1 cellular context compared by ENCODE assay signal in the genomic region with DNA sequence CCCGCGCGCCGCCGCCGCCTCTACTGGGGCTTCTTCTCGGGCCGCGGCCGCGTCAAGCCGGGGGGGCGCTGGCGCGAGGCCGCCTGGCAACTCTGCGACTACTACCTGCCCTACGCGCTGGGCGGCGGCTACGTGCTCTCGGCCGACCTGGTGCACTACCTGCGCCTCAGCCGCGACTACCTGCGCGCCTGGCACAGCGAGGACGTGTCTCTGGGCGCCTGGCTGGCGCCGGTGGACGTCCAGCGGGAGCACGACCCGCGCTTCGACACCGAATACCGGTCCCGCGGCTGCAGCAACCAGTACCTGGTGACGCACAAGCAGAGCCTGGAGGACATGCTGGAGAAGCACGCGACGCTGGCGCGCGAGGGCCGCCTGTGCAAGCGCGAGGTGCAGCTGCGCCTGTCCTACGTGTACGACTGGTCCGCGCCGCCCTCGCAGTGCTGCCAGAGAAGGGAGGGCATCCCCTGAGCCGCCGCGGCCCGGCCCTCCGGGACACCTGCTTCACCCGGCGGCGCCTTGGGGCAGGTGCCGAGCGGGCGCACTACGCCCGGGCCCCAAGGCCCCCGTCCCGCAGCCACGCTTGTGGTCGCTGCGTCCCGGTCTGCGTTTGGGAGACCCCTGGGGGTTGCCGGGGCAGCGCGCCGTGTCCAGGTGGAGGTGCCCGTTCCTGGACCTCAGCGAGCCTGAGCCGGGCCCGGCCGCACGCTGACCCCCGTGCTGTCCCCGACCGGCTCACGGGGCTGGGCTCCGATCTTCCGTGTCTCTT.
TF ChIP-seq lines count a peak whose summit lies in the region.

No MANE protein-coding gene starts in this region.

TF ChIP-seq in H1, 55 proteins besides CTCF, POLR2A, EP300 and RAD21:
- no peak for TF ChIP-seq BRCA1 (IDR thresholded peaks at IDR 0.05; ENCODE audit: low read depth, low read length)
- peak; percentile 13; the same call in 1 of the 2 replicates for TF ChIP-seq GABPA (IDR thresholded peaks at IDR 0.05; ENCODE audit: borderline replicate concordance, insufficient read depth, low read length)
